Comparison of ENCODE assay signal across 8 cellular contexts in genomic region chr5:139262414-139263139, GRCh38. TPM values are rescaled to one million over a fixed set of nuclear protein-coding genes. Genes with fewer than 3 reads are reported as not detected.
DNase-seq lines count a peak whose midpoint lies in the region; ATAC-seq and TF ChIP-seq lines count a peak whose summit lies in the region.

No MANE protein-coding gene starts in this region.

- in situ Hi-C loops in Panc1 (cut with HindIII; ENCODE audit: low pct_unique_long_range_greater_than_20kb, low sequenced_read_pairs): no loop called here

- peak; percentile 86 for ATAC-seq in GM21390 (IDR thresholded peaks at IDR 0.05; ENCODE audit: unreplicated experiment)
- peak; percentile 100 for ATAC-seq in Panc1
- peak; percentile 100 for ATAC-seq in activated T-cell treated with anti-CD3 and anti-CD28 coated beads, Interleukin-2, amount 50 U/mL, for 4 hours
- peak; percentile 77 to 83 for ATAC-seq in natural killer cell treated with Interleukin-12 subunit alpha and Interleukin-12 subunit beta and Interleukin-15 and Interleukin-18, amount 100 ng/mL, for 72 hours

- no peak overlapping the region for H3K4me3 ChIP-seq in CD4-positive, alpha-beta memory T cell (ENCODE audit: low read length in 2 of 2)
- no peak overlapping the region for H3K4me3 ChIP-seq in Panc1 (ENCODE audit: low read depth in 2 of 2, low read length in 2 of 2)
- H3K4me3 ChIP-seq in fibroblast of lung (replicated peaks in 1 of 4; ENCODE audit: control extremely low read depth in 1 of 4, insufficient read depth in 1 of 4, low read depth in 3 of 4, low read length in 4 of 4): no peak overlapping the region
- no peak overlapping the region for H3K4me3 ChIP-seq in stomach

- no peak overlapping the region for H3K4me2 ChIP-seq in fibroblast of lung (ENCODE audit: extremely low read depth, insufficient read depth, low read length)

- peaks cover 0 to 5% (median 1%) of the 10 kb centered on the region in 4 donors for H3K4me1 Mint-ChIP-seq in CD4-positive, alpha-beta memory T cell
- H3K4me1 Mint-ChIP-seq in activated T-cell treated with anti-CD3 and anti-CD28 coated beads, Interleukin-2, amount 50 U/mL, for 4 hours (ENCODE audit: low read depth): peaks cover 4% of the 10 kb centered on the region
- peaks cover 0 to 5% of the 10 kb centered on the region in 2 donors for H3K4me1 Mint-ChIP-seq in natural killer cell treated with Interleukin-12 subunit alpha and Interleukin-12 subunit beta and Interleukin-15 and Interleukin-18, amount 100 ng/mL, for 72 hours (ENCODE audit: low read depth in 2 of 2)

- H3K27me3 Mint-ChIP-seq in CD4-positive, alpha-beta memory T cell: peaks cover 2 to 5% of the 10 kb centered on the region in 2 donors
- H3K27me3 Mint-ChIP-seq in activated T-cell treated with anti-CD3 and anti-CD28 coated beads, Interleukin-2, amount 50 U/mL, for 4 hours (ENCODE audit: low read depth): peaks cover 8% of the 10 kb centered on the region
- peaks cover 9 to 19% of the 10 kb centered on the region in 2 donors for H3K27me3 Mint-ChIP-seq in natural killer cell treated with Interleukin-12 subunit alpha and Interleukin-12 subunit beta and Interleukin-15 and Interleukin-18, amount 100 ng/mL, for 72 hours

- no peaks in the 10 kb centered on the region for H3K79me2 ChIP-seq in fibroblast of lung (ENCODE audit: control insufficient read depth, insufficient read depth, low read length)

- intact Hi-C loops in CD4-positive, alpha-beta memory T cell (cut with micrococcal nuclease): loop anchor here (1.0 to 2.0 kb wide), 2 partner anchors 621 to 812 kb away; no protein-coding TSS in a partner anchor
- intact Hi-C loops in Panc1 (cut with micrococcal nuclease; ENCODE audit: unreplicated experiment): loop anchor here (2.0 to 10.0 kb wide), 3 partner anchors 328 to 684 kb away; no protein-coding TSS in a partner anchor
- intact Hi-C loops in stomach (cut with DNase I; ENCODE audit: low total_unique reads): no loop called here

- BruUV-seq in Panc1 (replicated peaks; lab: Mats Ljungman, UMichigan): no TSS peak

- H4K20me1 ChIP-seq in fibroblast of lung (ENCODE audit: control insufficient read depth, extremely low read depth, insufficient read depth, low read length): no peaks in the 10 kb centered on the region

- no peaks in the 10 kb centered on the region for H3K36me3 Mint-ChIP-seq in CD4-positive, alpha-beta memory T cell
- no peaks in the 10 kb centered on the region for H3K36me3 Mint-ChIP-seq in activated T-cell treated with anti-CD3 and anti-CD28 coated beads, Interleukin-2, amount 50 U/mL, for 4 hours (ENCODE audit: insufficient read depth)
- H3K36me3 Mint-ChIP-seq in natural killer cell treated with Interleukin-12 subunit alpha and Interleukin-12 subunit beta and Interleukin-15 and Interleukin-18, amount 100 ng/mL, for 72 hours: no peaks in the 10 kb centered on the region

- no peak overlapping the region for H3K9ac ChIP-seq in fibroblast of lung (ENCODE audit: insufficient read depth, low read length)

- H3K9me3 Mint-ChIP-seq in CD4-positive, alpha-beta memory T cell: no peaks in the 10 kb centered on the region
- no peaks in the 10 kb centered on the region for H3K9me3 Mint-ChIP-seq in activated T-cell treated with anti-CD3 and anti-CD28 coated beads, Interleukin-2, amount 50 U/mL, for 4 hours
- no peaks in the 10 kb centered on the region for H3K9me3 Mint-ChIP-seq in natural killer cell treated with Interleukin-12 subunit alpha and Interleukin-12 subunit beta and Interleukin-15 and Interleukin-18, amount 100 ng/mL, for 72 hours

- POLR2A ChIA-PET in CD4-positive, alpha-beta memory T cell (lab: Charles Lee; ENCODE audit: partially characterized antibody): interaction anchor here (0.9 to 1.1 kb wide), 3 partner anchors 64 to 683 kb away, joined by 3 read pairs; partner anchors contain the start of gene SIL1
- POLR2A ChIA-PET in Panc1 (lab: Charles Lee): no interaction called here

- no peak overlapping the region for H2AFZ ChIP-seq in fibroblast of lung (ENCODE audit: low read length)

- H3K27me3 ChIP-seq in CD4-positive, alpha-beta memory T cell (ENCODE audit: insufficient read depth, low read length): no peaks in the 10 kb centered on the region
- H3K27me3 ChIP-seq in Panc1 (ENCODE audit: control insufficient read depth, insufficient read depth, low read length) (no peaks in the 10 kb centered on the region), fibroblast of lung (ENCODE audit: control insufficient read depth, insufficient read depth, low read length) (no peaks in the 10 kb centered on the region), stomach (no peaks in the 10 kb centered on the region)

- CTCF ChIA-PET in CD4-positive, alpha-beta memory T cell (lab: Charles Lee; ENCODE audit: partially characterized antibody): interaction anchor here (0.8 to 3.2 kb wide), 7 partner anchors 11 to 813 kb away, joined by 3 to 21 read pairs (median 7); no protein-coding TSS in a partner anchor
- CTCF ChIA-PET in Panc1 (lab: Charles Lee): interaction anchor here (0.5 to 1.3 kb wide), 4 partner anchors 10 to 683 kb away, joined by 3 to 8 read pairs (median 4); no protein-coding TSS in a partner anchor

- H3K9me3 ChIP-seq in CD4-positive, alpha-beta memory T cell (ENCODE audit: control insufficient read depth in 1 of 2, low read length in 2 of 2): no peaks in the 10 kb centered on the region
- H3K9me3 ChIP-seq in KOPT-K1 (ENCODE audit: insufficient read depth, low read length, poor library complexity, severe bottlenecking) (no peaks in the 10 kb centered on the region), Panc1 (ENCODE audit: control insufficient read depth, insufficient read depth, low read depth, low read length) (no peaks in the 10 kb centered on the region), fibroblast of lung (ENCODE audit: control insufficient read depth, insufficient read depth, low read depth, low read length) (no peaks in the 10 kb centered on the region), stomach (no peaks in the 10 kb centered on the region)

- H3K4me1 ChIP-seq in CD4-positive, alpha-beta memory T cell (ENCODE audit: insufficient read depth, low read length): no peaks in the 10 kb centered on the region
- H3K4me1 ChIP-seq in Panc1 (ENCODE audit: control insufficient read depth, insufficient read depth, low read length) (0 out of 2 replicates have a peak, but pooled peaks cover 3% of the 10 kb centered on the region), fibroblast of lung (ENCODE audit: control insufficient read depth, extremely low read depth, insufficient read depth, low read length) (no peaks in the 10 kb centered on the region), stomach (peaks cover 4 to 15% (median 8%) of the 10 kb centered on the region in 4 donors)

- DNase-seq in CD4-positive, alpha-beta memory T cell: peak; percentile 46 to 62 (median 53)
- DNase-seq in Panc1 (ENCODE audit: low read depth, low spot score) (peak; percentile 71), fibroblast of lung (ENCODE audit: low read depth in 2 of 2) (peak; percentile 88 to 92), stomach (peak; percentile 86)
- DNase-seq in activated T-cell treated with anti-CD3 and anti-CD28 coated beads, Interleukin-2, amount 50 U/mL, for 4 hours: peak; percentile 55
- peak; percentile 61 for DNase-seq in natural killer cell treated with Interleukin-12 subunit alpha and Interleukin-12 subunit beta and Interleukin-15 and Interleukin-18, amount 100 ng/mL, for 72 hours (ENCODE audit: low spot score)

- 32 to 38% (median 34%) methylated on average over 9 of the region's 9 CpGs for WGBS in stomach, 5 donors

- H3K27ac Mint-ChIP-seq in CD4-positive, alpha-beta memory T cell: peak overlapping the region in 2 of 7 donors; percentile 30 to 46
- no peak overlapping the region for H3K27ac Mint-ChIP-seq in natural killer cell treated with Interleukin-12 subunit alpha and Interleukin-12 subunit beta and Interleukin-15 and Interleukin-18, amount 100 ng/mL, for 72 hours

- no peak for TF ChIP-seq EP300 in stomach (IDR thresholded peaks at IDR 0.05)

- TF ChIP-seq CTCF in Panc1 (IDR thresholded peaks at IDR 0.05) (peak; percentile 97), fibroblast of lung (conservative IDR thresholded peaks at IDR 0.05 in 1 of 2, IDR thresholded peaks at IDR 0.05 in 1 of 2; ENCODE audit: low read depth in 1 of 2, low read length in 2 of 2) (peak; percentile 84 to 97), stomach (IDR thresholded peaks at IDR 0.05) (peak in 5 of 7 experiments; percentile 67 to 91 (median 80))

- no peak overlapping the region for H3K4me3 Mint-ChIP-seq in CD4-positive, alpha-beta memory T cell
- H3K4me3 Mint-ChIP-seq in activated T-cell treated with anti-CD3 and anti-CD28 coated beads, Interleukin-2, amount 50 U/mL, for 4 hours: no peak overlapping the region
- H3K4me3 Mint-ChIP-seq in natural killer cell treated with Interleukin-12 subunit alpha and Interleukin-12 subunit beta and Interleukin-15 and Interleukin-18, amount 100 ng/mL, for 72 hours: no peak overlapping the region

- no peak for TF ChIP-seq POLR2A in stomach (IDR thresholded peaks at IDR 0.05)

- H3K36me3 ChIP-seq in CD4-positive, alpha-beta memory T cell (ENCODE audit: insufficient read depth, low read length): no peaks in the 10 kb centered on the region
- H3K36me3 ChIP-seq in KOPT-K1 (ENCODE audit: insufficient read depth, low read length) (no peaks in the 10 kb centered on the region), Panc1 (ENCODE audit: control insufficient read depth, insufficient read depth, low read length) (no peaks in the 10 kb centered on the region), fibroblast of lung (ENCODE audit: control insufficient read depth, insufficient read depth, low read length) (no peaks in the 10 kb centered on the region), stomach (no peaks in the 10 kb centered on the region)

- H3K27ac ChIP-seq in CD4-positive, alpha-beta memory T cell (ENCODE audit: low read depth, low read length): no peak overlapping the region
- H3K27ac ChIP-seq in KOPT-K1 (ENCODE audit: low read depth, low read length, poor library complexity, severe bottlenecking) (peak overlapping the region; percentile 61), Panc1 (ENCODE audit: low read length) (peak overlapping the region; percentile 15; the same call in 1 of the 2 replicates), fibroblast of lung (ENCODE audit: insufficient read depth, low read length) (no peak overlapping the region), stomach (peak overlapping the region in 1 of 5 donors; percentile 53)

RNA-seq across cellular contexts. Expression of gene MATR3, which starts 31.0 kb away (rescaled TPM):
- total RNA-seq in CD4-positive, alpha-beta memory T cell: 100 to 1,000 TPM; 228 to 255 TPM
- 100 to 1,000 TPM; 377 to 419 TPM for polyA plus RNA-seq in CD4-positive, alpha-beta memory T cell
- 194 TPM for total RNA-seq in Panc1 (2021; ENCODE audit: unreplicated experiment)
- polyA plus RNA-seq in Panc1 (2012; ENCODE audit: insufficient read length): 122 TPM
- total RNA-seq in activated T-cell treated with anti-CD3 and anti-CD28 coated beads, Interleukin-2, amount 50 U/mL, for 4 hours: 100 to 1,000 TPM; 201 to 208 (median 202) TPM
- 183 and 275 TPM in 2 replicates for total RNA-seq in fibroblast of lung
- polyA plus RNA-seq in fibroblast of lung: 167 and 175 TPM in 2 replicates
- polyA plus RNA-seq in fibroblast of lung (2012): 175 and 191 TPM in 2 replicates
- 142 and 162 TPM in 2 replicates for polyA minus RNA-seq in fibroblast of lung (ENCODE audit: low replicate concordance)
- 100 to 1,000 TPM; 206 to 229 TPM for total RNA-seq in natural killer cell treated with Interleukin-12 subunit alpha and Interleukin-12 subunit beta and Interleukin-15 and Interleukin-18, amount 100 ng/mL, for 72 hours
- 100 to 1,000 TPM in 4 of 5 donors, 10 to 100 TPM in 1; 73.6 to 352 (median 176) TPM for total RNA-seq in stomach
- polyA plus RNA-seq in stomach: 10 to 100 TPM; 68.2 to 86.0 (median 73.9) TPM

Comparison
In these comparisons a context has a peak if more than half of its experiments do, and no peak if none do; other contexts are left out.
1. H3K27ac ChIP-seq: peak in KOPT-K1 (single experiment) and Panc1 (single experiment); none in CD4-positive, alpha-beta memory T cell (single experiment) and fibroblast of lung (single experiment).
2. Peak in every context shown above with its lines, with median percentiles within 50 percentile points of each other: DNase-seq, ATAC-seq and CTCF ChIP-seq.